1 cellular context compared by ENCODE assay signal in genomic region chr14:92412912-92413311, GRCh38.
TF ChIP-seq lines count a peak whose summit lies in the region.

No MANE protein-coding gene starts in this region.

TF ChIP-seq in IMR-90, 13 proteins besides CTCF, POLR2A, EP300 and RAD21 (continued from another document):
- TF ChIP-seq MAZ (IDR thresholded peaks at IDR 0.05; ENCODE audit: borderline replicate concordance, low read depth, low read length) (no peak), MXI1 (IDR thresholded peaks at IDR 0.05; ENCODE audit: borderline replicate concordance, low read depth, low read length) (no peak)
